Comparison of ENCODE assay signal across 1 cellular context in the genomic region with DNA sequence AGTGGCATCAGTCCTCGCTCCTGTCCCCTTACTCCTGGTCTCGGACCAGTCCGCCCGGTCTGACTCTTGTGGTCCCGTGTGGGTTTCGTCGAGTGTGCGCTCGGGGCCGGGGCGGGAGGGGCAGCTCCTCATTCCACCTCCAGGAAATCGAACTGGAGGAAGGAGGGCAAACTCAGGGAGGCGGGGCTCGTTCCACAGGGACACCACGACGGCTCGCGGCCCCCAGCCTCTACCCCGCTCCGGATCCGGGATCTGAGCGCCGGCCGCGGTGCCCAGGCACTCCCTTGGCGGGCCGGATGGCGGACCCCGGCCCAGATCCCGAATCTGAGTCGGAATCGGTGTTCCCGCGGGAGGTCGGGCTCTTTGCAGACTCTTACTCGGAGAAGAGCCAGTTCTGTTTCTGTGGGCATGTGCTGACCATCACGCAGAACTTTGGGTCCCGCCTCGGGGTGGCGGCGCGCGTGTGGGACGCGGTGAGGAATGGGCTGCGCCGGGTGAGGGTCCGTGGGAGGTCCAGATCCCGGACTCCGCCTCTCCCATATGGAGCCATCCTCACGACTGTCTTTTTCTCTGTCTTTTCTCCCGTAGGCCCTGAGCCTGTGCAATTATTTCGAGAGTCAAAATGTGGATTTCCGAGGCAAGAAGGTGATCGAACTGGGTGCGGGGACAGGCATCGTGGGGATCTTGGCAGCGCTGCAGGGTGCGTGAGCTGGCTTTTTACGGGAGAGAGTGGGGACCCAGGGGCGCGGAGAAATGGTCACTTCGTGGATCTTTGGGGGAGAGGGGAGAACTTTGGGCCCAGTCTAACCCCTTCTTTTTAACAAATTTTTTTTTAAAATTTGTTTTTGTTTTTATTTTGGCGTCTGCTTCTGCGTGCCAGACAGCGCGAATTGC.
A peak's percentile ranks its signal among the peaks of the same experiment; 100 is the strongest.
TF ChIP-seq lines count a peak whose summit lies in the region.

EEF1AKMT3 (plus strand) TSS at position 186 of the 894 bp plus-strand sequence; CDS start at position 297, 111 bp downstream.

TF ChIP-seq in HepG2, 621 proteins besides CTCF, POLR2A, EP300 and RAD21 (continued from another document):
- TF ChIP-seq, protein P1, sequence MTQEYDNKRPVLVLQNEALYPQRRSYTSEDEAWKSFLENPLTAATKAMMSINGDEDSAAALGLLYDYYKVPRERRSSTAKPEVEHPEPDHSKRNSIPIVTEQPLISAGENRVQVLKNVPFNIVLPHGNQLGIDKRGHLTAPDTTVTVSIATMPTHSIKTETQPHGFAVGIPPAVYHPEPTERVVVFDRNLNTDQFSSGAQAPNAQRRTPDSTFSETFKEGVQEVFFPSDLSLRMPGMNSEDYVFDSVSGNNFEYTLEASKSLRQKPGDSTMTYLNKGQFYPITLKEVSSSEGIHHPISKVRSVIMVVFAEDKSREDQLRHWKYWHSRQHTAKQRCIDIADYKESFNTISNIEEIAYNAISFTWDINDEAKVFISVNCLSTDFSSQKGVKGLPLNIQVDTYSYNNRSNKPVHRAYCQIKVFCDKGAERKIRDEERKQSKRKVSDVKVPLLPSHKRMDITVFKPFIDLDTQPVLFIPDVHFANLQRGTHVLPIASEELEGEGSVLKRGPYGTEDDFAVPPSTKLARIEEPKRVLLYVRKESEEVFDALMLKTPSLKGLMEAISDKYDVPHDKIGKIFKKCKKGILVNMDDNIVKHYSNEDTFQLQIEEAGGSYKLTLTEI (CRISPR knock-in tag; conservative IDR thresholded peaks at IDR 0.05): no peak
- TF ChIP-seq NBN (conservative IDR thresholded peaks at IDR 0.05) (no peak), POLR2G (IDR thresholded peaks at IDR 0.05; ENCODE audit: low read depth, low read length) (no peak; the same call in 1 of the 2 replicates), ZNF260 (CRISPR knock-in tag; IDR thresholded peaks at IDR 0.05; ENCODE audit: borderline replicate concordance, low read depth) (no peak), ZSCAN22 (CRISPR knock-in tag; IDR thresholded peaks at IDR 0.05) (no peak), HMG20B (CRISPR knock-in tag; conservative IDR thresholded peaks at IDR 0.05) (no peak), THRA (CRISPR knock-in tag; IDR thresholded peaks at IDR 0.05; ENCODE audit: borderline replicate concordance) (no peak), AGO2 (optimal IDR thresholded peaks at IDR 0.05; ENCODE audit: low read depth, low read length) (peak; percentile 38), HIC2 (CRISPR knock-in tag; IDR thresholded peaks at IDR 0.05; ENCODE audit: low read depth) (no peak), ONECUT2 (CRISPR knock-in tag; IDR thresholded peaks at IDR 0.05) (no peak), ZNF496 (CRISPR knock-in tag; IDR thresholded peaks at IDR 0.05; ENCODE audit: insufficient replicate concordance) (no peak), DNMT3B (CRISPR knock-in tag; conservative IDR thresholded peaks at IDR 0.05) (no peak), XBP1 (CRISPR knock-in tag; IDR thresholded peaks at IDR 0.05) (no peak), MED1 (CRISPR knock-in tag; IDR thresholded peaks at IDR 0.05) (peak; percentile 25; the same call in 1 of the 2 replicates), FIP1L1 (IDR thresholded peaks at IDR 0.05; ENCODE audit: borderline replicate concordance, insufficient read depth, low read depth, low read length) (no peak), ZNF577 (CRISPR knock-in tag; IDR thresholded peaks at IDR 0.05; ENCODE audit: borderline replicate concordance, low read depth) (no peak), ZNF143 (CRISPR knock-in tag; IDR thresholded peaks at IDR 0.05) (no peak), MYC (CRISPR knock-in tag; IDR thresholded peaks at IDR 0.05; ENCODE audit: borderline replicate concordance) (peak; percentile 30; the same call in 1 of the 2 replicates), HNF4G (IDR thresholded peaks at IDR 0.05; ENCODE audit: borderline replicate concordance, low read depth, low read length) (no peak), HNF4G (CRISPR knock-in tag; IDR thresholded peaks at IDR 0.05; ENCODE audit: borderline replicate concordance, low read depth) (no peak), CAMTA2 (CRISPR knock-in tag; IDR thresholded peaks at IDR 0.05; ENCODE audit: borderline replicate concordance) (no peak), HOXA9 (CRISPR knock-in tag; IDR thresholded peaks at IDR 0.05; ENCODE audit: borderline replicate concordance) (no peak), NFRKB (IDR thresholded peaks at IDR 0.05) (no peak), SETDB1 (CRISPR knock-in tag; IDR thresholded peaks at IDR 0.05; ENCODE audit: borderline replicate concordance) (no peak), GABPA (IDR thresholded peaks at IDR 0.05; ENCODE audit: low read depth, low read length) (no peak), GABPA (CRISPR knock-in tag; IDR thresholded peaks at IDR 0.05; ENCODE audit: low read depth) (no peak), ZKSCAN1 (IDR thresholded peaks at IDR 0.05; ENCODE audit: low read length) (no peak), ZNF350 (CRISPR knock-in tag; IDR thresholded peaks at IDR 0.05; ENCODE audit: borderline replicate concordance, low read depth) (no peak), CBX2 (IDR thresholded peaks at IDR 0.05; ENCODE audit: low read depth, low read length) (no peak), CBX2 (CRISPR knock-in tag; IDR thresholded peaks at IDR 0.05; ENCODE audit: low read depth) (no peak), ATF3 (CRISPR knock-in tag; IDR thresholded peaks at IDR 0.05) (no peak), BRD4 (CRISPR knock-in tag; IDR thresholded peaks at IDR 0.05) (no peak), YEATS2 (CRISPR knock-in tag; IDR thresholded peaks at IDR 0.05; ENCODE audit: borderline replicate concordance) (no peak; the same call in 1 of the 2 replicates), ZNF572 (CRISPR knock-in tag; IDR thresholded peaks at IDR 0.05) (no peak), KLF6 (CRISPR knock-in tag; IDR thresholded peaks at IDR 0.05) (no peak), ZNF672 (CRISPR knock-in tag; IDR thresholded peaks at IDR 0.05) (no peak), ATF4 (CRISPR knock-in tag; IDR thresholded peaks at IDR 0.05) (no peak), ESRRA (CRISPR knock-in tag; IDR thresholded peaks at IDR 0.05; ENCODE audit: low read depth) (0 out of 2 replicates have a peak, but pooled peaks have one; percentile 12), NFKB2 (CRISPR knock-in tag; IDR thresholded peaks at IDR 0.05; ENCODE audit: borderline replicate concordance) (peak; percentile 68; the same call in 1 of the 2 replicates)
- TF ChIP-seq, protein P2, sequence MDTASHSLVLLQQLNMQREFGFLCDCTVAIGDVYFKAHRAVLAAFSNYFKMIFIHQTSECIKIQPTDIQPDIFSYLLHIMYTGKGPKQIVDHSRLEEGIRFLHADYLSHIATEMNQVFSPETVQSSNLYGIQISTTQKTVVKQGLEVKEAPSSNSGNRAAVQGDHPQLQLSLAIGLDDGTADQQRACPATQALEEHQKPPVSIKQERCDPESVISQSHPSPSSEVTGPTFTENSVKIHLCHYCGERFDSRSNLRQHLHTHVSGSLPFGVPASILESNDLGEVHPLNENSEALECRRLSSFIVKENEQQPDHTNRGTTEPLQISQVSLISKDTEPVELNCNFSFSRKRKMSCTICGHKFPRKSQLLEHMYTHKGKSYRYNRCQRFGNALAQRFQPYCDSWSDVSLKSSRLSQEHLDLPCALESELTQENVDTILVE (CRISPR knock-in tag; IDR thresholded peaks at IDR 0.05): no peak
- TF ChIP-seq, protein P3, sequence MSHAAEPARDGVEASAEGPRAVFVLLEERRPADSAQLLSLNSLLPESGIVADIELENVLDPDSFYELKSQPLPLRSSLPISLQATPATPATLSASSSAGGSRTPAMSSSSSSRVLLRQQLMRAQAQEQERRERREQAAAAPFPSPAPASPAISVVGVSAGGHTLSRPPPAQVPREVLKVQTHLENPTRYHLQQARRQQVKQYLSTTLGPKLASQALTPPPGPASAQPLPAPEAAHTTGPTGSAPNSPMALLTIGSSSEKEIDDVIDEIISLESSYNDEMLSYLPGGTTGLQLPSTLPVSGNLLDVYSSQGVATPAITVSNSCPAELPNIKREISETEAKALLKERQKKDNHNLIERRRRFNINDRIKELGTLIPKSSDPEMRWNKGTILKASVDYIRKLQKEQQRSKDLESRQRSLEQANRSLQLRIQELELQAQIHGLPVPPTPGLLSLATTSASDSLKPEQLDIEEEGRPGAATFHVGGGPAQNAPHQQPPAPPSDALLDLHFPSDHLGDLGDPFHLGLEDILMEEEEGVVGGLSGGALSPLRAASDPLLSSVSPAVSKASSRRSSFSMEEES (CRISPR knock-in tag; IDR thresholded peaks at IDR 0.05): no peak
- TF ChIP-seq, protein P4, sequence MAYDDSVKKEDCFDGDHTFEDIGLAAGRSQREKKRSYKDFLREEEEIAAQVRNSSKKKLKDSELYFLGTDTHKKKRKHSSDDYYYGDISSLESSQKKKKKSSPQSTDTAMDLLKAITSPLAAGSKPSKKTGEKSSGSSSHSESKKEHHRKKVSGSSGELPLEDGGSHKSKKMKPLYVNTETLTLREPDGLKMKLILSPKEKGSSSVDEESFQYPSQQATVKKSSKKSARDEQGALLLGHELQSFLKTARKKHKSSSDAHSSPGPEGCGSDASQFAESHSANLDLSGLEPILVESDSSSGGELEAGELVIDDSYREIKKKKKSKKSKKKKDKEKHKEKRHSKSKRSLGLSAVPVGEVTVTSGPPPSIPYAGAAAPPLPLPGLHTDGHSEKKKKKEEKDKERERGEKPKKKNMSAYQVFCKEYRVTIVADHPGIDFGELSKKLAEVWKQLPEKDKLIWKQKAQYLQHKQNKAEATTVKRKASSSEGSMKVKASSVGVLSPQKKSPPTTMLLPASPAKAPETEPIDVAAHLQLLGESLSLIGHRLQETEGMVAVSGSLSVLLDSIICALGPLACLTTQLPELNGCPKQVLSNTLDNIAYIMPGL (CRISPR knock-in tag; IDR thresholded peaks at IDR 0.05; ENCODE audit: borderline replicate concordance in 1 of 2, low read depth in 1 of 2): no peak; a peak in 1 of 4 replicates
- TF ChIP-seq, protein P5, sequence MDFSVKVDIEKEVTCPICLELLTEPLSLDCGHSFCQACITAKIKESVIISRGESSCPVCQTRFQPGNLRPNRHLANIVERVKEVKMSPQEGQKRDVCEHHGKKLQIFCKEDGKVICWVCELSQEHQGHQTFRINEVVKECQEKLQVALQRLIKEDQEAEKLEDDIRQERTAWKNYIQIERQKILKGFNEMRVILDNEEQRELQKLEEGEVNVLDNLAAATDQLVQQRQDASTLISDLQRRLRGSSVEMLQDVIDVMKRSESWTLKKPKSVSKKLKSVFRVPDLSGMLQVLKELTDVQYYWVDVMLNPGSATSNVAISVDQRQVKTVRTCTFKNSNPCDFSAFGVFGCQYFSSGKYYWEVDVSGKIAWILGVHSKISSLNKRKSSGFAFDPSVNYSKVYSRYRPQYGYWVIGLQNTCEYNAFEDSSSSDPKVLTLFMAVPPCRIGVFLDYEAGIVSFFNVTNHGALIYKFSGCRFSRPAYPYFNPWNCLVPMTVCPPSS (IDR thresholded peaks at IDR 0.05): no peak
- TF ChIP-seq, protein P6, sequence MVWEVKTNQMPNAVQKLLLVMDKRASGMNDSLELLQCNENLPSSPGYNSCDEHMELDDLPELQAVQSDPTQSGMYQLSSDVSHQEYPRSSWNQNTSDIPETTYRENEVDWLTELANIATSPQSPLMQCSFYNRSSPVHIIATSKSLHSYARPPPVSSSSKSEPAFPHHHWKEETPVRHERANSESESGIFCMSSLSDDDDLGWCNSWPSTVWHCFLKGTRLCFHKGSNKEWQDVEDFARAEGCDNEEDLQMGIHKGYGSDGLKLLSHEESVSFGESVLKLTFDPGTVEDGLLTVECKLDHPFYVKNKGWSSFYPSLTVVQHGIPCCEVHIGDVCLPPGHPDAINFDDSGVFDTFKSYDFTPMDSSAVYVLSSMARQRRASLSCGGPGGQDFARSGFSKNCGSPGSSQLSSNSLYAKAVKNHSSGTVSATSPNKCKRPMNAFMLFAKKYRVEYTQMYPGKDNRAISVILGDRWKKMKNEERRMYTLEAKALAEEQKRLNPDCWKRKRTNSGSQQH (CRISPR knock-in tag; IDR thresholded peaks at IDR 0.05; ENCODE audit: low read depth): no peak
TF ChIP-seq in HepG2: peak in this region for 70.
